ENCODE assay signal across 1 cellular context in the genomic region with DNA sequence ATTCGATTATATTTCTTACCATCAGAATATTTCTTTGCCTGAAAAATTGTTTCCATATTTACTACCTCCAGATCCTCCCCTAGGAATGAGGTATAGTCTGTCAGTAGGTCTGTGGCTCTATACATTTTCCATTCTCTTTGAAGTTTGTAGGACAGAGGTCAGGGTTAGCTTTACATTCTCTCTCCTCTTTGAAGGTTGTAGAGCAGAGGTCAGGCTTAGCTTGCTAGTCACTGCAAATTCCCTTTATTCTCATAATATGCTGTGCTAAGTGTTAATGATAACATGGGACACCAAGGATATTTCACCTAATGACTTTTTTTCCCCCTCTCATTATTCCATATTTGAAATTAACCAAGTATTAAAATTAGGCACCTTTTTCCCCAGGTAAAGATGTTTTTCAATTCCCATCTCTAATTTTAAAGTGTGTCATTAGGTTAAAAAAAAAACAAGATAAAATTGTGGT.
A peak's percentile ranks its signal among the peaks of the same experiment; 100 is the strongest.
TF ChIP-seq lines count a peak whose summit lies in the region.

No MANE protein-coding gene starts in this region.

TF ChIP-seq in HepG2, 621 proteins besides CTCF, POLR2A, EP300 and RAD21 (continued from another document and continues in another):
- TF ChIP-seq, protein P1, sequence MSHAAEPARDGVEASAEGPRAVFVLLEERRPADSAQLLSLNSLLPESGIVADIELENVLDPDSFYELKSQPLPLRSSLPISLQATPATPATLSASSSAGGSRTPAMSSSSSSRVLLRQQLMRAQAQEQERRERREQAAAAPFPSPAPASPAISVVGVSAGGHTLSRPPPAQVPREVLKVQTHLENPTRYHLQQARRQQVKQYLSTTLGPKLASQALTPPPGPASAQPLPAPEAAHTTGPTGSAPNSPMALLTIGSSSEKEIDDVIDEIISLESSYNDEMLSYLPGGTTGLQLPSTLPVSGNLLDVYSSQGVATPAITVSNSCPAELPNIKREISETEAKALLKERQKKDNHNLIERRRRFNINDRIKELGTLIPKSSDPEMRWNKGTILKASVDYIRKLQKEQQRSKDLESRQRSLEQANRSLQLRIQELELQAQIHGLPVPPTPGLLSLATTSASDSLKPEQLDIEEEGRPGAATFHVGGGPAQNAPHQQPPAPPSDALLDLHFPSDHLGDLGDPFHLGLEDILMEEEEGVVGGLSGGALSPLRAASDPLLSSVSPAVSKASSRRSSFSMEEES (CRISPR knock-in tag; IDR thresholded peaks at IDR 0.05): no peak; the same call in 1 of the 2 replicates
- TF ChIP-seq, protein P2, sequence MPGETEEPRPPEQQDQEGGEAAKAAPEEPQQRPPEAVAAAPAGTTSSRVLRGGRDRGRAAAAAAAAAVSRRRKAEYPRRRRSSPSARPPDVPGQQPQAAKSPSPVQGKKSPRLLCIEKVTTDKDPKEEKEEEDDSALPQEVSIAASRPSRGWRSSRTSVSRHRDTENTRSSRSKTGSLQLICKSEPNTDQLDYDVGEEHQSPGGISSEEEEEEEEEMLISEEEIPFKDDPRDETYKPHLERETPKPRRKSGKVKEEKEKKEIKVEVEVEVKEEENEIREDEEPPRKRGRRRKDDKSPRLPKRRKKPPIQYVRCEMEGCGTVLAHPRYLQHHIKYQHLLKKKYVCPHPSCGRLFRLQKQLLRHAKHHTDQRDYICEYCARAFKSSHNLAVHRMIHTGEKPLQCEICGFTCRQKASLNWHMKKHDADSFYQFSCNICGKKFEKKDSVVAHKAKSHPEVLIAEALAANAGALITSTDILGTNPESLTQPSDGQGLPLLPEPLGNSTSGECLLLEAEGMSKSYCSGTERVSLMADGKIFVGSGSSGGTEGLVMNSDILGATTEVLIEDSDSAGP (CRISPR knock-in tag; IDR thresholded peaks at IDR 0.05; ENCODE audit: borderline replicate concordance): no peak
- TF ChIP-seq ZNF841 (CRISPR knock-in tag; IDR thresholded peaks at IDR 0.05; ENCODE audit: borderline replicate concordance) (no peak), ZNF20 (CRISPR knock-in tag; IDR thresholded peaks at IDR 0.05) (no peak), MTA3 (CRISPR knock-in tag; IDR thresholded peaks at IDR 0.05) (no peak), SRSF4 (IDR thresholded peaks at IDR 0.05; ENCODE audit: low read depth, low read length, poor library complexity, severe bottlenecking) (no peak), RBAK (CRISPR knock-in tag; IDR thresholded peaks at IDR 0.05) (no peak), ZNF180 (CRISPR knock-in tag; IDR thresholded peaks at IDR 0.05; ENCODE audit: borderline replicate concordance, low read depth) (no peak), ZNF337 (CRISPR knock-in tag; IDR thresholded peaks at IDR 0.05; ENCODE audit: borderline replicate concordance, low read depth) (0 out of 2 replicates have a peak, but pooled peaks have one; percentile 39), HDAC6 (IDR thresholded peaks at IDR 0.05; ENCODE audit: low read depth, low read length) (no peak), RBFOX2 (IDR thresholded peaks at IDR 0.05; ENCODE audit: low read depth, low read length) (no peak), ZNF225 (CRISPR knock-in tag; IDR thresholded peaks at IDR 0.05) (no peak), FOXA1 (IDR thresholded peaks at IDR 0.05) (no peak), FOXA1 (CRISPR knock-in tag; IDR thresholded peaks at IDR 0.05) (peak; percentile 66), AKAP8 (CRISPR knock-in tag; IDR thresholded peaks at IDR 0.05) (no peak; the same call in 1 of the 2 replicates), CAMTA2 (CRISPR knock-in tag; IDR thresholded peaks at IDR 0.05; ENCODE audit: borderline replicate concordance) (no peak), HHEX (CRISPR knock-in tag; IDR thresholded peaks at IDR 0.05) (peak; percentile 57; the same call in 1 of the 2 replicates), ZNF317 (CRISPR knock-in tag; IDR thresholded peaks at IDR 0.05) (0 out of 2 replicates have a peak, but pooled peaks have one; percentile 72), ZNF547 (CRISPR knock-in tag; IDR thresholded peaks at IDR 0.05) (no peak), POLR2AphosphoS5 (IDR thresholded peaks at IDR 0.05; ENCODE audit: low read depth, low read length) (no peak), ZNF510 (CRISPR knock-in tag; IDR thresholded peaks at IDR 0.05; ENCODE audit: low read depth) (no peak), MIER2 (CRISPR knock-in tag; IDR thresholded peaks at IDR 0.05) (no peak), FOSL2 (CRISPR knock-in tag; IDR thresholded peaks at IDR 0.05) (no peak; the same call in 1 of the 2 replicates), FOXK1 (CRISPR knock-in tag; IDR thresholded peaks at IDR 0.05; ENCODE audit: borderline replicate concordance, low read depth) (peak; percentile 81), ZFP37 (CRISPR knock-in tag; IDR thresholded peaks at IDR 0.05; ENCODE audit: borderline replicate concordance) (no peak)
- TF ChIP-seq, protein P3, sequence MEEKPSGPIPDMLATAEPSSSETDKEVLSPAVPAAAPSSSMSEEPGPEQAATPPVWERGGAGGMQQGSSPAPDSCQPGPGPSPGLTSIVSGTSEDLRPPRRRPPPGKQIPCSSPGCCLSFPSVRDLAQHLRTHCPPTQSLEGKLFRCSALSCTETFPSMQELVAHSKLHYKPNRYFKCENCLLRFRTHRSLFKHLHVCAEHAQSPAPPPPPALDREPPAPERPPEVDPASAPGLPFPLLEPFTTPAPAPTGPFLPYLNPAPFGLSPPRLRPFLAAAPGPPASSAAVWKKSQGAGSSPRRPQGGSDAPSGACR (CRISPR knock-in tag; IDR thresholded peaks at IDR 0.05): no peak
- TF ChIP-seq, protein P4, sequence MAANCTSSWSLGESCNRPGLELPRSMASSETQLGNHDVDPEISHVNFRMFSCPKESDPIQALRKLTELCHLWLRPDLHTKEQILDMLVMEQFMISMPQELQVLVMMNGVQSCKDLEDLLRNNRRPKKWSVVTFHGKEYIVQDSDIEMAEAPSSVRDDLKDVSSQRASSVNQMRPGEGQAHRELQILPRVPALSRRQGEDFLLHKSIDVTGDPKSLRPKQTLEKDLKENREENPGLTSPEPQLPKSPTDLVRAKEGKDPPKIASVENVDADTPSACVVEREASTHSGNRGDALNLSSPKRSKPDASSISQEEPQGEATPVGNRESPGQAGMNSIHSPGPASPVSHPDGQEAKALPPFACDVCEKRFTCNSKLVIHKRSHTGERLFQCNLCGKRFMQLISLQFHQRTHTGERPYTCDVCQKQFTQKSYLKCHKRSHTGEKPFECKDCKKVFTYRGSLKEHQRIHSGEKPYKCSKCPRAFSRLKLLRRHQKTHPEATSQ (CRISPR knock-in tag; IDR thresholded peaks at IDR 0.05; ENCODE audit: borderline replicate concordance): peak; percentile 71; the same call in 1 of the 2 replicates
- TF ChIP-seq, protein P5, sequence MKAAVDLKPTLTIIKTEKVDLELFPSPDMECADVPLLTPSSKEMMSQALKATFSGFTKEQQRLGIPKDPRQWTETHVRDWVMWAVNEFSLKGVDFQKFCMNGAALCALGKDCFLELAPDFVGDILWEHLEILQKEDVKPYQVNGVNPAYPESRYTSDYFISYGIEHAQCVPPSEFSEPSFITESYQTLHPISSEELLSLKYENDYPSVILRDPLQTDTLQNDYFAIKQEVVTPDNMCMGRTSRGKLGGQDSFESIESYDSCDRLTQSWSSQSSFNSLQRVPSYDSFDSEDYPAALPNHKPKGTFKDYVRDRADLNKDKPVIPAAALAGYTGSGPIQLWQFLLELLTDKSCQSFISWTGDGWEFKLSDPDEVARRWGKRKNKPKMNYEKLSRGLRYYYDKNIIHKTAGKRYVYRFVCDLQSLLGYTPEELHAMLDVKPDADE (CRISPR knock-in tag; IDR thresholded peaks at IDR 0.05): no peak
- TF ChIP-seq, protein P6, sequence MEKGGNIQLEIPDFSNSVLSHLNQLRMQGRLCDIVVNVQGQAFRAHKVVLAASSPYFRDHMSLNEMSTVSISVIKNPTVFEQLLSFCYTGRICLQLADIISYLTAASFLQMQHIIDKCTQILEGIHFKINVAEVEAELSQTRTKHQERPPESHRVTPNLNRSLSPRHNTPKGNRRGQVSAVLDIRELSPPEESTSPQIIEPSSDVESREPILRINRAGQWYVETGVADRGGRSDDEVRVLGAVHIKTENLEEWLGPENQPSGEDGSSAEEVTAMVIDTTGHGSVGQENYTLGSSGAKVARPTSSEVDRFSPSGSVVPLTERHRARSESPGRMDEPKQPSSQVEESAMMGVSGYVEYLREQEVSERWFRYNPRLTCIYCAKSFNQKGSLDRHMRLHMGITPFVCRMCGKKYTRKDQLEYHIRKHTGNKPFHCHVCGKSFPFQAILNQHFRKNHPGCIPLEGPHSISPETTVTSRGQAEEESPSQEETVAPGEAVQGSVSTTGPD (CRISPR knock-in tag; IDR thresholded peaks at IDR 0.05): no peak
- TF ChIP-seq, protein P7, sequence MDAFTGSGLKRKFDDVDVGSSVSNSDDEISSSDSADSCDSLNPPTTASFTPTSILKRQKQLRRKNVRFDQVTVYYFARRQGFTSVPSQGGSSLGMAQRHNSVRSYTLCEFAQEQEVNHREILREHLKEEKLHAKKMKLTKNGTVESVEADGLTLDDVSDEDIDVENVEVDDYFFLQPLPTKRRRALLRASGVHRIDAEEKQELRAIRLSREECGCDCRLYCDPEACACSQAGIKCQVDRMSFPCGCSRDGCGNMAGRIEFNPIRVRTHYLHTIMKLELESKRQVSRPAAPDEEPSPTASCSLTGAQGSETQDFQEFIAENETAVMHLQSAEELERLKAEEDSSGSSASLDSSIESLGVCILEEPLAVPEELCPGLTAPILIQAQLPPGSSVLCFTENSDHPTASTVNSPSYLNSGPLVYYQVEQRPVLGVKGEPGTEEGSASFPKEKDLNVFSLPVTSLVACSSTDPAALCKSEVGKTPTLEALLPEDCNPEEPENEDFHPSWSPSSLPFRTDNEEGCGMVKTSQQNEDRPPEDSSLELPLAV (CRISPR knock-in tag; conservative IDR thresholded peaks at IDR 0.05; ENCODE audit: low read depth): no peak
- TF ChIP-seq, protein P8, sequence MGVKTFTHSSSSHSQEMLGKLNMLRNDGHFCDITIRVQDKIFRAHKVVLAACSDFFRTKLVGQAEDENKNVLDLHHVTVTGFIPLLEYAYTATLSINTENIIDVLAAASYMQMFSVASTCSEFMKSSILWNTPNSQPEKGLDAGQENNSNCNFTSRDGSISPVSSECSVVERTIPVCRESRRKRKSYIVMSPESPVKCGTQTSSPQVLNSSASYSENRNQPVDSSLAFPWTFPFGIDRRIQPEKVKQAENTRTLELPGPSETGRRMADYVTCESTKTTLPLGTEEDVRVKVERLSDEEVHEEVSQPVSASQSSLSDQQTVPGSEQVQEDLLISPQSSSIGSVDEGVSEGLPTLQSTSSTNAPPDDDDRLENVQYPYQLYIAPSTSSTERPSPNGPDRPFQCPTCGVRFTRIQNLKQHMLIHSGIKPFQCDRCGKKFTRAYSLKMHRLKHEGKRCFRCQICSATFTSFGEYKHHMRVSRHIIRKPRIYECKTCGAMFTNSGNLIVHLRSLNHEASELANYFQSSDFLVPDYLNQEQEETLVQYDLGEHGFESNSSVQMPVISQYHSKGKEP (CRISPR knock-in tag; IDR thresholded peaks at IDR 0.05): no peak
- TF ChIP-seq, protein P9, sequence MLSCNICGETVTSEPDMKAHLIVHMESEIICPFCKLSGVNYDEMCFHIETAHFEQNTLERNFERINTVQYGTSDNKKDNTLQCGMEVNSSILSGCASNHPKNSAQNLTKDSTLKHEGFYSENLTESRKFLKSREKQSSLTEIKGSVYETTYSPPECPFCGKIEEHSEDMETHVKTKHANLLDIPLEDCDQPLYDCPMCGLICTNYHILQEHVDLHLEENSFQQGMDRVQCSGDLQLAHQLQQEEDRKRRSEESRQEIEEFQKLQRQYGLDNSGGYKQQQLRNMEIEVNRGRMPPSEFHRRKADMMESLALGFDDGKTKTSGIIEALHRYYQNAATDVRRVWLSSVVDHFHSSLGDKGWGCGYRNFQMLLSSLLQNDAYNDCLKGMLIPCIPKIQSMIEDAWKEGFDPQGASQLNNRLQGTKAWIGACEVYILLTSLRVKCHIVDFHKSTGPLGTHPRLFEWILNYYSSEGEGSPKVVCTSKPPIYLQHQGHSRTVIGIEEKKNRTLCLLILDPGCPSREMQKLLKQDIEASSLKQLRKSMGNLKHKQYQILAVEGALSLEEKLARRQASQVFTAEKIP (CRISPR knock-in tag; IDR thresholded peaks at IDR 0.05; ENCODE audit: borderline replicate concordance): no peak
- TF ChIP-seq, protein P10, sequence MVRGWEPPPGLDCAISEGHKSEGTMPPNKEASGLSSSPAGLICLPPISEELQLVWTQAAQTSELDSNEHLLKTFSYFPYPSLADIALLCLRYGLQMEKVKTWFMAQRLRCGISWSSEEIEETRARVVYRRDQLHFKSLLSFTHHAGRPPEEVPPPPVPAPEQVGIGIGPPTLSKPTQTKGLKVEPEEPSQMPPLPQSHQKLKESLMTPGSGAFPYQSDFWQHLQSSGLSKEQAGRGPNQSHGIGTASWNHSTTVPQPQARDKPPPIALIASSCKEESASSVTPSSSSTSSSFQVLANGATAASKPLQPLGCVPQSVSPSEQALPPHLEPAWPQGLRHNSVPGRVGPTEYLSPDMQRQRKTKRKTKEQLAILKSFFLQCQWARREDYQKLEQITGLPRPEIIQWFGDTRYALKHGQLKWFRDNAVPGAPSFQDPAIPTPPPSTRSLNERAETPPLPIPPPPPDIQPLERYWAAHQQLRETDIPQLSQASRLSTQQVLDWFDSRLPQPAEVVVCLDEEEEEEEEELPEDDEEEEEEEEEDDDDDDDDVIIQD (CRISPR knock-in tag; IDR thresholded peaks at IDR 0.05; ENCODE audit: low read depth): peak; percentile 98
- TF ChIP-seq, protein P11, sequence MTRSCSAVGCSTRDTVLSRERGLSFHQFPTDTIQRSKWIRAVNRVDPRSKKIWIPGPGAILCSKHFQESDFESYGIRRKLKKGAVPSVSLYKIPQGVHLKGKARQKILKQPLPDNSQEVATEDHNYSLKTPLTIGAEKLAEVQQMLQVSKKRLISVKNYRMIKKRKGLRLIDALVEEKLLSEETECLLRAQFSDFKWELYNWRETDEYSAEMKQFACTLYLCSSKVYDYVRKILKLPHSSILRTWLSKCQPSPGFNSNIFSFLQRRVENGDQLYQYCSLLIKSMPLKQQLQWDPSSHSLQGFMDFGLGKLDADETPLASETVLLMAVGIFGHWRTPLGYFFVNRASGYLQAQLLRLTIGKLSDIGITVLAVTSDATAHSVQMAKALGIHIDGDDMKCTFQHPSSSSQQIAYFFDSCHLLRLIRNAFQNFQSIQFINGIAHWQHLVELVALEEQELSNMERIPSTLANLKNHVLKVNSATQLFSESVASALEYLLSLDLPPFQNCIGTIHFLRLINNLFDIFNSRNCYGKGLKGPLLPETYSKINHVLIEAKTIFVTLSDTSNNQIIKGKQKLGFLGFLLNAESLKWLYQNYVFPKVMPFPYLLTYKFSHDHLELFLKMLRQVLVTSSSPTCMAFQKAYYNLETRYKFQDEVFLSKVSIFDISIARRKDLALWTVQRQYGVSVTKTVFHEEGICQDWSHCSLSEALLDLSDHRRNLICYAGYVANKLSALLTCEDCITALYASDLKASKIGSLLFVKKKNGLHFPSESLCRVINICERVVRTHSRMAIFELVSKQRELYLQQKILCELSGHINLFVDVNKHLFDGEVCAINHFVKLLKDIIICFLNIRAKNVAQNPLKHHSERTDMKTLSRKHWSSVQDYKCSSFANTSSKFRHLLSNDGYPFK (CRISPR knock-in tag; IDR thresholded peaks at IDR 0.05; ENCODE audit: borderline replicate concordance): no peak
- TF ChIP-seq, protein P12, sequence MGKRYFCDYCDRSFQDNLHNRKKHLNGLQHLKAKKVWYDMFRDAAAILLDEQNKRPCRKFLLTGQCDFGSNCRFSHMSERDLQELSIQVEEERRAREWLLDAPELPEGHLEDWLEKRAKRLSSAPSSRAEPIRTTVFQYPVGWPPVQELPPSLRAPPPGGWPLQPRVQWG (CRISPR knock-in tag; IDR thresholded peaks at IDR 0.05; ENCODE audit: borderline replicate concordance, low read depth): no peak
